In the genomic region with DNA sequence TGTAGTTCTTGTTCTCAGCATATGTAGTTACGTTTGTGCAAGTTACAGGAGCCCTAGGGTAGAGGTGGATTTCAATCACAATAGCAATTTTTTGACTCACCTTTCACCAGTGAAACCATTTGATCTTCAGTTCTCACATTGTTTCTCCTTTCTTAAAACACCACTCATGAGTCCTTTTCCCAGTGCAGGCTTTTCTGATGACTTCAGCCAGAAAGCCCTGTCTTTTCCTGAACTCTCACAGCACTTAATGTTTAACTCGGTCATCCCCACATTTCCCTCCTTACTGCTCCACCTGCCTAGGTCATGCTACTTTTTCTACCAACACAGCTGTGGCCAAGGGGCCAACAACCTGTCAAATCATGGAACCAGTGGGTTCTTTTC, we compare ENCODE assay signal across 15 cellular contexts. TPM values are rescaled to one million over a fixed set of nuclear protein-coding genes. Genes with fewer than 3 reads are reported as not detected.
DNase-seq lines count a peak whose midpoint lies in the region; ATAC-seq, FAIRE-seq and TF ChIP-seq lines count a peak whose summit lies in the region.
"Had no signal": no experiment of that assay in that cellular context is flagged by ENCODE, and none has a peak within 500 bp of the region (broad histone marks: within the 10 kb centered on the region; RNA-seq: fewer than 3 reads in every experiment).

No MANE protein-coding gene starts in this region.

- CTCF ChIA-PET in GM10248 (lab: Yijun Ruan, JAX): interaction anchor here (1.1 to 3.2 kb wide), 4 partner anchors 10 to 129 kb away, joined by 4 to 18 read pairs (median 4); no protein-coding TSS in a partner anchor

- H3K4me3 ChIP-seq in kidney epithelial cell (ENCODE audit: low read depth, low read length): no peak overlapping the region
- H3K4me3 ChIP-seq: colonic mucosa, GM23248 had no signal

- POLR2A ChIA-PET in GM10248 (lab: Yijun Ruan, JAX): no interaction called here

- no peak for FAIRE-seq in HTR-8/SVneo (lab: Jason Lieb, UNC)

- peak; percentile 45 for ATAC-seq in GM21423 (IDR thresholded peaks at IDR 0.05; ENCODE audit: unreplicated experiment)
- ATAC-seq in HG03066 (IDR thresholded peaks at IDR 0.05; ENCODE audit: low read depth, unreplicated experiment): peak; percentile 40

- TF ChIP-seq CTCF in GM10248 (IDR thresholded peaks at IDR 0.05; ENCODE audit: control extremely low read depth, extremely low read depth, low read depth, missing control alignments) (no peak), kidney epithelial cell (IDR thresholded peaks at IDR 0.05; ENCODE audit: insufficient read depth, low read length, poor library complexity, severe bottlenecking) (no peak)

- no peak for TF ChIP-seq POLR2A in erythroblast (IDR thresholded peaks at IDR 0.05; ENCODE audit: low read length)

- no peaks in the 10 kb centered on the region for H3K36me3 ChIP-seq in kidney epithelial cell (ENCODE audit: control insufficient read depth, insufficient read depth, low read length)
- H3K36me3 ChIP-seq: colonic mucosa had no signal

- no peaks in the 10 kb centered on the region for H3K27me3 ChIP-seq in kidney epithelial cell (ENCODE audit: control insufficient read depth, insufficient read depth, low read length)
- H3K27me3 ChIP-seq: colonic mucosa had no signal

- peak; percentile 32 for DNase-seq in GM10248 (ENCODE audit: extremely low spot score)
- DNase-seq in kidney epithelial cell (ENCODE audit: low read depth): peak; percentile 63
- DNase-seq in HTR-8/SVneo (ENCODE audit: insufficient read length, low spot score): no peak
- DNase-seq in erythroblast (lab: John Stamatoyannopoulos, UW): no peak
- no peak for DNase-seq in UCSD-AML1 (lab: John Stamatoyannopoulos, UW; ENCODE audit: unreplicated experiment)
- DNase-seq in A172 (ENCODE audit: low spot score): no peak
- DNase-seq: activated CD8-positive, alpha-beta memory T cell treated with anti-CD3 and anti-CD28 coated beads, Interleukin-2, amount 50 U/mL, for 48 hours; colonic mucosa; DMS 273 treated with DMSO at 0.1 percent for 48 hours; GM23248; NCI-H69; Right ventricle myocardium superior; stimulated activated CD4-positive, alpha-beta T cell treated with anti-CD3 and anti-CD28 coated beads, Interleukin-1b, Interleukin-23, amount 100 ng/mL, for 48 hours had no signal

RNA-seq across cellular contexts. Expression of gene ARHGEF28, which starts 37.9 kb away (rescaled TPM):
- total RNA-seq in kidney epithelial cell: 66.1 and 76.1 TPM in 2 replicates
- 15.7 and 15.9 TPM in 2 replicates for total RNA-seq in A172 (2014; rRNA removed; shearing (Covaris generic))

Comparison
In these comparisons a context has a peak if more than half of its experiments do, and no peak if none do; other contexts are left out.
1. DNase-seq: peak in GM10248 (single experiment) and kidney epithelial cell (single experiment); none in HTR-8/SVneo (single experiment), erythroblast (0 of 2), UCSD-AML1 (single experiment) and A172 (single experiment).